ENCODE assay signal across 8 cellular contexts in genomic region chr6:152948150-152948768, GRCh38. TPM values are rescaled to one million over a fixed set of nuclear protein-coding genes. Genes with fewer than 3 reads are reported as not detected.
DNase-seq lines count a peak whose midpoint lies in the region; ATAC-seq and TF ChIP-seq lines count a peak whose summit lies in the region.

No MANE protein-coding gene starts in this region.

- no peak overlapping the region for H3K4ac ChIP-seq in mesendoderm (ENCODE audit: low read depth, low read length)

- H3K36me3 ChIP-seq in OCI-LY3 (replicated peaks; ENCODE audit: low read depth, low read length) = no peaks in the 10 kb centered on the region
- H3K36me3 ChIP-seq in mesendoderm (ENCODE audit: control insufficient read depth, insufficient read depth, low read length) = no peaks in the 10 kb centered on the region

- no peak overlapping the region for H4K5ac ChIP-seq in mesendoderm (ENCODE audit: low read length)

- H3K27me3 ChIP-seq in OCI-LY3 (ENCODE audit: low read depth, low read length) (peaks cover 11% of the 10 kb centered on the region), mesendoderm (ENCODE audit: insufficient read depth, low read length, poor library complexity) (no peaks in the 10 kb centered on the region)

- H3K4me1 ChIP-seq in OCI-LY3 (ENCODE audit: low read length) = no peaks in the 10 kb centered on the region
- H3K4me1 ChIP-seq in mesendoderm (ENCODE audit: control insufficient read depth, low read depth, low read length) = no peaks in the 10 kb centered on the region

- no peak overlapping the region for H3K9ac ChIP-seq in OCI-LY3 (ENCODE audit: low read length)
- no peak overlapping the region for H3K9ac ChIP-seq in mesendoderm (ENCODE audit: low read length)

- no peak overlapping the region for H4K8ac ChIP-seq in mesendoderm (ENCODE audit: low read depth, low read length)

- no peak overlapping the region for H2AK5ac ChIP-seq in mesendoderm (ENCODE audit: low read length)

- TF ChIP-seq CTCF in OCI-LY3 (IDR thresholded peaks at IDR 0.05; ENCODE audit: low read depth, low read length) (peak; percentile 60), coronary artery (IDR thresholded peaks at IDR 0.05) (peak; percentile 49)

- H2AFZ ChIP-seq in OCI-LY3 (ENCODE audit: low read depth, low read length) = peak overlapping the region; percentile 41; the same call in 1 of the 2 replicates

- H3K4me3 ChIP-seq in OCI-LY3 (ENCODE audit: low read length) (peak overlapping the region; percentile 65), coronary artery (peak overlapping the region; percentile 56), mesendoderm (ENCODE audit: low read length) (no peak overlapping the region)

- no CpG with 5 or more reads among the region's 9 CpGs for WGBS in mesendoderm (ENCODE audit: extremely low coverage, insufficient coverage, low lambda C conversion rate)

- H2BK120ac ChIP-seq in mesendoderm (ENCODE audit: low read depth, low read length) = no peak overlapping the region

- no peak overlapping the region for H3K56ac ChIP-seq in mesendoderm (ENCODE audit: low read length)

- H3K18ac ChIP-seq in mesendoderm (ENCODE audit: low read length) = no peak overlapping the region

- H2BK5ac ChIP-seq in mesendoderm (ENCODE audit: low read length) = no peak overlapping the region

- H3K27ac ChIP-seq in OCI-LY3 (ENCODE audit: low read length) (no peak overlapping the region), coronary artery (no peak overlapping the region), mesendoderm (ENCODE audit: low read depth, low read length) (no peak overlapping the region)

- H3K23ac ChIP-seq in mesendoderm (ENCODE audit: low read length) = no peak overlapping the region

- H2BK15ac ChIP-seq in mesendoderm (replicated peaks; ENCODE audit: low read depth) = no peak overlapping the region

- no peaks in the 10 kb centered on the region for H4K20me1 ChIP-seq in OCI-LY3 (ENCODE audit: insufficient read depth, low read length)

- ATAC-seq in GM19397 (IDR thresholded peaks at IDR 0.05; ENCODE audit: unreplicated experiment) (peak; percentile 82), HG03432 (IDR thresholded peaks at IDR 0.05; ENCODE audit: unreplicated experiment) (peak; percentile 86)

- no peaks in the 10 kb centered on the region for H3K9me3 ChIP-seq in OCI-LY3 (ENCODE audit: insufficient read depth, low read length)

- peak; percentile 71 for DNase-seq in ELR (ENCODE audit: low read depth)
- no peak for DNase-seq in coronary artery (ENCODE audit: low spot score)
- DNase-seq in mesendoderm = peak; percentile 40
- no peak for DNase-seq in stimulated activated CD4-positive, alpha-beta T cell treated with anti-CD3 and anti-CD28 coated beads, Interleukin-4, amount 100 ng/mL, for 1 hour
- no peak for DNase-seq in T-helper 9 cell

- H3K79me2 ChIP-seq in OCI-LY3 (ENCODE audit: low read length) (no peaks in the 10 kb centered on the region), mesendoderm (ENCODE audit: control insufficient read depth, insufficient read depth, low read length) (no peaks in the 10 kb centered on the region)

- H3K79me1 ChIP-seq in mesendoderm (ENCODE audit: low read length) = no peaks in the 10 kb centered on the region

- H3K4me2 ChIP-seq in OCI-LY3 (ENCODE audit: low read length) = peak overlapping the region; percentile 58
- H3K4me2 ChIP-seq in mesendoderm (ENCODE audit: low read length) = no peak overlapping the region

RNA-seq across cellular contexts. Expression of gene FBXO5, which starts 34.6 kb away (rescaled TPM):
- 41.1 TPM for polyA plus RNA-seq in mesendoderm (2013, experiment 1 of 2)
- 44.3 TPM for polyA plus RNA-seq in mesendoderm (2013, experiment 2 of 2)

RNA-seq across cellular contexts. Expression of gene MTRF1L, which starts 54.2 kb away (rescaled TPM):
- 20.9 TPM for polyA plus RNA-seq in mesendoderm (2013, experiment 1 of 2)
- 21.8 TPM for polyA plus RNA-seq in mesendoderm (2013, experiment 2 of 2)

Comparison
In these comparisons a context has a peak if more than half of its experiments do, and no peak if none do; other contexts are left out.
1. DNase-seq: peak in ELR (single experiment) and mesendoderm (single experiment); none in coronary artery (single experiment), stimulated activated CD4-positive, alpha-beta T cell treated with anti-CD3 and anti-CD28 coated beads, Interleukin-4, amount 100 ng/mL, for 1 hour (single experiment) and T-helper 9 cell (single experiment).